27 cellular contexts compared by ENCODE assay signal in the genomic region with DNA sequence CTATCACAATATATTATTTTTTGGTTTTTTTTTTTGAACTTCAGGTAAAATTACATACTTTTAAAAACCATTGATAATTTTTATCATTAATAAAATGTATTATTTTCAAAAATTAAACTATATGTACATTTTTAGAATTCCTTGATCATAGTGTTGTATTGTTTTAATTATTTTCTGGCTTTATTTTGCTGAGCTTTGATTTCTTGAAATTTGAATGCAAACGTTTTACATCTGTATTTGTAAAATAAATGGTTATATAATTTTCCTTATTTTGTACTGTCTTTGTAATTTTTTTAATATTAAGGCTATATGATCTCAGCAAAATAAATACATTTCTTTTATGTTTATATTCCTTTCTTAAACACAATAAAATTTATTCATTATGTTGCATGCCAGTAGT.
"Had no signal": no experiment of that assay in that cellular context is flagged by ENCODE, and none has a peak within 500 bp of the region (broad histone marks: within the 10 kb centered on the region; RNA-seq: fewer than 3 reads in every experiment).

No MANE protein-coding gene starts in this region.

- H3K27ac Mint-ChIP-seq: immature natural killer cell; mesothelial cell of epicardium; naive B cell; natural killer cell treated with Interleukin-12 subunit alpha and Interleukin-12 subunit beta and Interleukin-15 and Interleukin-18, amount 100 ng/mL, for 72 hours; stimulated activated memory B cell treated with anti-CD40 and anti-IgM and Interleukin-4, amounts not matched to agents 10 μg/mL and 1 μg/mL and 100 μg/mL, for 72 hours; stimulated activated naive CD8-positive, alpha-beta T cell treated with anti-CD3 and anti-CD28 coated beads, Interleukin-15, amount 100 ng/mL, for 72 hours; type B pancreatic cell had no signal

- DNase-seq: hypothalamus; immature natural killer cell; left ventricle myocardium inferior; mesendoderm; naive B cell; ovary; posterior cingulate gyrus; retina; right cardiac atrium; sigmoid colon; stimulated activated CD4-positive, alpha-beta T cell treated with anti-CD3 and anti-CD28 coated beads, Interleukin-1b, Interleukin-23, amount 100 ng/mL, for 48 hours; stimulated activated CD4-positive, alpha-beta T cell treated with anti-CD3 and anti-CD28 coated beads, Interleukin-2, amount 100 ng/mL, for 48 hours; stimulated activated CD4-positive, alpha-beta T cell treated with anti-CD3 and anti-CD28 coated beads, Interleukin-4, amount 100 ng/mL, for 4 hours; stimulated activated CD8-positive, alpha-beta memory T cell treated with anti-CD3 and anti-CD28 coated beads, Interleukin-4, amount 100 ng/mL, for 48 hours; stimulated activated naive CD4-positive, alpha-beta T cell treated with Interleukin-2 at 50 U/mL for 16 hours; stimulated activated naive CD8-positive, alpha-beta T cell treated with anti-CD3 and anti-CD28 coated beads, Interleukin-15, amount 100 ng/mL, for 72 hours; substantia nigra; uterus had no signal

- FAIRE-seq: islet of Langerhans had no signal

- H3K4me1 ChIP-seq: left ventricle myocardium inferior, prostate gland, sigmoid colon, tibial nerve, uterus had no signal

- H3K27me3 Mint-ChIP-seq: naive B cell; natural killer cell treated with Interleukin-12 subunit alpha and Interleukin-12 subunit beta and Interleukin-15 and Interleukin-18, amount 100 ng/mL, for 72 hours; stimulated activated memory B cell treated with anti-CD40 and anti-IgM and Interleukin-4, amounts not matched to agents 10 μg/mL and 1 μg/mL and 100 μg/mL, for 72 hours; stimulated activated naive CD8-positive, alpha-beta T cell treated with anti-CD3 and anti-CD28 coated beads, Interleukin-15, amount 100 ng/mL, for 72 hours; type B pancreatic cell had no signal

- H3K27ac ChIP-seq: left ventricle myocardium inferior, ovary, prostate gland, sigmoid colon, tibial nerve, uterus had no signal

- H3K36me3 Mint-ChIP-seq: immature natural killer cell; mesothelial cell of epicardium; naive B cell; natural killer cell treated with Interleukin-12 subunit alpha and Interleukin-12 subunit beta and Interleukin-15 and Interleukin-18, amount 100 ng/mL, for 72 hours; stimulated activated memory B cell treated with anti-CD40 and anti-IgM and Interleukin-4, amounts not matched to agents 10 μg/mL and 1 μg/mL and 100 μg/mL, for 72 hours; type B pancreatic cell had no signal

- H3K36me3 ChIP-seq: left ventricle myocardium inferior, ovary, prostate gland, sigmoid colon, tibial nerve, uterus had no signal

- H3K4me1 Mint-ChIP-seq: immature natural killer cell; naive B cell; stimulated activated memory B cell treated with anti-CD40 and anti-IgM and Interleukin-4, amounts not matched to agents 10 μg/mL and 1 μg/mL and 100 μg/mL, for 72 hours; stimulated activated naive CD8-positive, alpha-beta T cell treated with anti-CD3 and anti-CD28 coated beads, Interleukin-15, amount 100 ng/mL, for 72 hours had no signal

- H3K27me3 ChIP-seq: ovary, sigmoid colon, tibial nerve had no signal

- H3K4me3 Mint-ChIP-seq: immature natural killer cell; mesothelial cell of epicardium; naive B cell; natural killer cell treated with Interleukin-12 subunit alpha and Interleukin-12 subunit beta and Interleukin-15 and Interleukin-18, amount 100 ng/mL, for 72 hours; stimulated activated memory B cell treated with anti-CD40 and anti-IgM and Interleukin-4, amounts not matched to agents 10 μg/mL and 1 μg/mL and 100 μg/mL, for 72 hours; stimulated activated naive CD8-positive, alpha-beta T cell treated with anti-CD3 and anti-CD28 coated beads, Interleukin-15, amount 100 ng/mL, for 72 hours; type B pancreatic cell had no signal

- ATAC-seq: natural killer cell treated with Interleukin-12 subunit alpha and Interleukin-12 subunit beta and Interleukin-15 and Interleukin-18, amount 100 ng/mL, for 72 hours; right cardiac atrium; stimulated activated memory B cell treated with anti-CD40 and anti-IgM and Interleukin-4, amounts not matched to agents 10 μg/mL and 1 μg/mL and 100 μg/mL, for 72 hours; stimulated activated naive CD8-positive, alpha-beta T cell treated with anti-CD3 and anti-CD28 coated beads, Interleukin-15, amount 100 ng/mL, for 72 hours had no signal

- H3K4me2 ChIP-seq: smooth muscle cell had no signal

- H3K4me3 ChIP-seq: left ventricle myocardium inferior, lung, ovary, prostate gland, sigmoid colon, smooth muscle cell, tibial nerve, uterus had no signal

- H3K9me3 ChIP-seq: ovary, prostate gland had no signal
